ENCODE assay signal across 8 cellular contexts in genomic region chr5:38265546-38266179, GRCh38. TPM values are rescaled to one million over a fixed set of nuclear protein-coding genes. Genes with fewer than 3 reads are reported as not detected.
DNase-seq lines count a peak whose midpoint lies in the region; ATAC-seq and TF ChIP-seq lines count a peak whose summit lies in the region.

No MANE protein-coding gene starts in this region.

- H3K36me3 ChIP-seq in osteoblast (ENCODE audit: insufficient read depth, low read length): no peaks in the 10 kb centered on the region

- peak; percentile 65 for DNase-seq in Ammon's horn (ENCODE audit: low spot score)
- peak; percentile 20 for DNase-seq in NCI-H226
- peak in 2 of 3 experiments; percentile 10 to 49 for DNase-seq in activated CD8-positive, alpha-beta memory T cell treated with anti-CD3 and anti-CD28 coated beads for 48 hours (ENCODE audit: low read depth in 2 of 3, low spot score in 2 of 3)
- peak; percentile 65 for DNase-seq in fibroblast of pulmonary artery (ENCODE audit: low read depth)
- peak; percentile 90 for DNase-seq in osteoblast (ENCODE audit: insufficient read length, low spot score, missing footprints)
- DNase-seq in NCI-H128 (lab: John Stamatoyannopoulos, UW; ENCODE audit: unreplicated experiment): no peak

- no peaks in the 10 kb centered on the region for H3K9me3 ChIP-seq in osteoblast (ENCODE audit: low read depth, low read length)

- TF ChIP-seq POLR2A in GM18505 (IDR thresholded peaks at IDR 0.05; ENCODE audit: borderline replicate concordance, extremely low read depth, insufficient read depth, insufficient read length): no peak

- ATAC-seq in GM18505 (IDR thresholded peaks at IDR 0.05; ENCODE audit: unreplicated experiment): peak; percentile 81
- ATAC-seq in HG02970 (IDR thresholded peaks at IDR 0.05; ENCODE audit: low FRiP score, unreplicated experiment): peak; percentile 84

- no peaks in the 10 kb centered on the region for H3K79me2 ChIP-seq in osteoblast (ENCODE audit: insufficient read depth, low read length)

- no peaks in the 10 kb centered on the region for H4K20me1 ChIP-seq in osteoblast (ENCODE audit: insufficient read depth, low read length)

- H3K27ac ChIP-seq in osteoblast (ENCODE audit: low read depth, low read length): no peak overlapping the region

- H3K27me3 ChIP-seq in osteoblast (ENCODE audit: insufficient read depth, low read length): peaks cover 37% of the 10 kb centered on the region

- peak; percentile 71 for TF ChIP-seq CTCF in fibroblast of pulmonary artery (IDR thresholded peaks at IDR 0.05; ENCODE audit: low read length, missing control alignments)
- TF ChIP-seq CTCF in osteoblast (IDR thresholded peaks at IDR 0.05; ENCODE audit: extremely low read depth, low read depth, low read length): peak; percentile 83

- no peak overlapping the region for H3K4me2 ChIP-seq in osteoblast (ENCODE audit: insufficient read depth, low read length)

- H2AFZ ChIP-seq in osteoblast (ENCODE audit: low read length): no peak overlapping the region

- no peaks in the 10 kb centered on the region for H3K4me1 ChIP-seq in osteoblast (ENCODE audit: insufficient read depth, low read length)

- H3K4me3 ChIP-seq in fibroblast of pulmonary artery (replicated peaks; ENCODE audit: low read depth, low read length) (no peak overlapping the region), osteoblast (ENCODE audit: insufficient read depth, low read length) (no peak overlapping the region)

RNA-seq across cellular contexts. Expression of gene EGFLAM, which starts 7.3 kb away (rescaled TPM):
- total RNA-seq in osteoblast: 11.2 and 13.8 TPM in 2 replicates
